ENCODE assay signal across 6 cellular contexts in genomic region chr21:40783404-40783803, GRCh38.
"Had no signal": no experiment of that assay in that cellular context is flagged by ENCODE, and none has a peak within 500 bp of the region (broad histone marks: within the 10 kb centered on the region; RNA-seq: fewer than 3 reads in every experiment).

No MANE protein-coding gene starts in this region.

- DNase-seq: Karpas-422, KBM-7, KG1 had no signal

- H3K4me2 ChIP-seq: KMS-11 had no signal

- H3K9ac ChIP-seq: KMS-11 had no signal

- H3K27ac ChIP-seq: HL-60, KMS-11 had no signal

- FAIRE-seq: HTR-8/SVneo had no signal
